Comparison of ENCODE assay signal across 8 cellular contexts in the genomic region with DNA sequence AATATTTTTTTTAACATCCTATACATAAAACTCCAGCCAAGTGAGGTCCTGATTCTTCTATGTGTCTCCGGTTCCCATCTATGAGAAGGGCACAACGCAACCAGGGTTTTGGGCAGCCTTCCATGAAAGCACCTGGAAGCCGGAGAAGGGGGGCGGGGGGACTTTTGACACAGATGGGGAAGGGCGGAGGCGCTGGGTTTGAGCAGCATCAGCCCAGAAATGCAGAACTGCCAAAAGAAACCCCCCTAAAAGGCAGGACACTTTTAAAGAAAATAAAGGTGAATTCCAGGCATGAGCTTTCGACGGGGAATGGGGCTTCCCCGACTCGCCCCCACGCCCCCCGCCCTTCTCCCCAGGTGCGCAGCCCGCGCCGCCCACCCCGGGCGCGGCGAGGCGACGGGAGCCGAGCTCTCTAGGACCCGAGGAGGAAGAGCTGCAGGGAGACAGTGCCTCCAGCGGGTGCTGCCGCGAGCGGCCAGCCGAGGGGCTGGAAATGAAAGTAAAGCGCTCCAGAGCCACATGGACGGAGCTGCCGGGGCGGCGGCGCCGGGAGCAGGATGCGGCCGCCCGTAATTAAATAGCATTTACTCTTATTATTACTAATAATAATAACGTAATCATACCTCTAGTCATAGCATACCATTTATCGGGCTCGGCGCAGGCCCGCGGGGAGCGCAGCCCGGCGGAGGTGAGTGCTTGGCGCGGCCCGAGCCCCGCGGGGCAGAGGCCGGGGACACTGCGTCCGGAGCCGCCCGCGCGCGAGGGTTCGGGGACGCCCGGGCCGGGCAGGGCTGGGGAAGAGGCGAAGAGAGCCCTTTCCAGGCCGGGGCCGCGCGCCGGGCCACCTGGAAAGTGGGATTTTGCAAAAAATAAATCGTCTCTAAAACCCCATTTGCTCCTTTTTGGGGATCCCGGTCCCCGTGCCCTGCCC. TPM values are rescaled to one million over a fixed set of nuclear protein-coding genes. Genes with fewer than 3 reads are reported as not detected.
DNase-seq lines count a peak whose midpoint lies in the region; ATAC-seq and TF ChIP-seq lines count a peak whose summit lies in the region.

A gene with protein sequence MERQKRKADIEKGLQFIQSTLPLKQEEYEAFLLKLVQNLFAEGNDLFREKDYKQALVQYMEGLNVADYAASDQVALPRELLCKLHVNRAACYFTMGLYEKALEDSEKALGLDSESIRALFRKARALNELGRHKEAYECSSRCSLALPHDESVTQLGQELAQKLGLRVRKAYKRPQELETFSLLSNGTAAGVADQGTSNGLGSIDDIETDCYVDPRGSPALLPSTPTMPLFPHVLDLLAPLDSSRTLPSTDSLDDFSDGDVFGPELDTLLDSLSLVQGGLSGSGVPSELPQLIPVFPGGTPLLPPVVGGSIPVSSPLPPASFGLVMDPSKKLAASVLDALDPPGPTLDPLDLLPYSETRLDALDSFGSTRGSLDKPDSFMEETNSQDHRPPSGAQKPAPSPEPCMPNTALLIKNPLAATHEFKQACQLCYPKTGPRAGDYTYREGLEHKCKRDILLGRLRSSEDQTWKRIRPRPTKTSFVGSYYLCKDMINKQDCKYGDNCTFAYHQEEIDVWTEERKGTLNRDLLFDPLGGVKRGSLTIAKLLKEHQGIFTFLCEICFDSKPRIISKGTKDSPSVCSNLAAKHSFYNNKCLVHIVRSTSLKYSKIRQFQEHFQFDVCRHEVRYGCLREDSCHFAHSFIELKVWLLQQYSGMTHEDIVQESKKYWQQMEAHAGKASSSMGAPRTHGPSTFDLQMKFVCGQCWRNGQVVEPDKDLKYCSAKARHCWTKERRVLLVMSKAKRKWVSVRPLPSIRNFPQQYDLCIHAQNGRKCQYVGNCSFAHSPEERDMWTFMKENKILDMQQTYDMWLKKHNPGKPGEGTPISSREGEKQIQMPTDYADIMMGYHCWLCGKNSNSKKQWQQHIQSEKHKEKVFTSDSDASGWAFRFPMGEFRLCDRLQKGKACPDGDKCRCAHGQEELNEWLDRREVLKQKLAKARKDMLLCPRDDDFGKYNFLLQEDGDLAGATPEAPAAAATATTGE (plus strand): TSS at position 441 of the 931 bp plus-strand sequence. CDS start 19,136 bp downstream, outside the sequence.

- H3K36me3 ChIP-seq in adrenal gland (replicated peaks in 1 of 2) (no peaks in the 10 kb centered on the region), prostate gland (no peaks in the 10 kb centered on the region)

- H3K27ac ChIP-seq in adrenal gland (peak within 1 kb of the TSS; percentile 64 to 91 (median 85)), prostate gland (peak within 1 kb of the TSS; percentile 63 to 90)

- H3K27me3 ChIP-seq in adrenal gland = no peaks in the 10 kb centered on the region
- no peaks in the 10 kb centered on the region for H3K27me3 ChIP-seq in prostate gland (replicated peaks; ENCODE audit: insufficient read depth)

- peak in 1 of 2 donors; percentile 76 for TF ChIP-seq POLR2A in adrenal gland (IDR thresholded peaks at IDR 0.05)
- peak; percentile 67 for TF ChIP-seq POLR2A in prostate gland (IDR thresholded peaks at IDR 0.05)

- peaks cover 21 to 42% of the 10 kb centered on the region in 2 donors for H3K4me1 ChIP-seq in adrenal gland (replicated peaks in 1 of 2)
- peaks cover 5% of the 10 kb centered on the region for H3K4me1 ChIP-seq in prostate gland (replicated peaks)

- H3K4me3 ChIP-seq in adrenal gland = peak within 1 kb of the TSS in 3 of 4 donors; percentile 88 to 92 (median 89)
- H3K4me3 ChIP-seq in prostate gland = peak within 1 kb of the TSS; percentile 89 to 95

- ATAC-seq in HG02642 (IDR thresholded peaks at IDR 0.05; ENCODE audit: poor library complexity, unreplicated experiment) = peak; percentile 86
- peak; percentile 97 to 98 for ATAC-seq in left cardiac atrium

- DNase-seq in NCI-H1105 (lab: John Stamatoyannopoulos, UW) (peak; percentile 78), T-helper 1 cell (peak; percentile 72 to 88 (median 80)), adrenal gland (peak; percentile 78 to 89 (median 84)), left cardiac atrium (peak; percentile 84), prostate gland (ENCODE audit: low spot score) (peak; percentile 81), ureter (ENCODE audit: low spot score) (peak; percentile 82)

- TF ChIP-seq CTCF in GM12873 (IDR thresholded peaks at IDR 0.05; ENCODE audit: insufficient read depth, low read depth, low read length, missing control alignments) = peak; percentile 63
- peak; percentile 30 to 59 (median 51) for TF ChIP-seq CTCF in adrenal gland (IDR thresholded peaks at IDR 0.05)
- TF ChIP-seq CTCF in prostate gland (IDR thresholded peaks at IDR 0.05) = peak; percentile 20 to 58 (median 38)

- 0 to 1% (median 1%) methylated on average over 49 to 74 of the region's 74 CpGs for WGBS in adrenal gland, 4 donors
- WGBS in prostate gland = 1% methylated on average over 73 of the region's 74 CpGs

- no peaks in the 10 kb centered on the region for H3K9me3 ChIP-seq in adrenal gland (replicated peaks in 1 of 3)
- H3K9me3 ChIP-seq in prostate gland = no peaks in the 10 kb centered on the region

- intact Hi-C loops in adrenal gland (cut with DNase I) (no loop called here), left cardiac atrium (cut with DNase I) (loop anchor here in 1 of 2 donors (10.0 kb wide), 1 partner anchor 63 kb away; no protein-coding TSS in a partner anchor), prostate gland (cut with DNase I) (loop anchor here (5.0 to 10.0 kb wide), 2 partner anchors 66 to 223 kb away; no protein-coding TSS in a partner anchor)

RNA-seq across cellular contexts. Expression of the gene that starts here (rescaled TPM):
- total RNA-seq in adrenal gland (100 to 1,000 TPM in 2 of 8 donors, 10 to 100 TPM in 6; 61.6 to 133 (median 83.3) TPM), left cardiac atrium (10 to 100 TPM; 35.0 to 39.3 TPM), prostate gland (10 to 100 TPM; 56.7 to 79.1 TPM), ureter (65.9 TPM)
- polyA plus RNA-seq in adrenal gland = 10 to 100 TPM; 31.2 to 71.5 (median 33.1) TPM

Comparison
In these comparisons a context has a peak if more than half of its experiments do, and no peak if none do; other contexts are left out.
1. Peak in every context shown above with its lines: DNase-seq, ATAC-seq, H3K4me3 ChIP-seq and H3K27ac ChIP-seq.